Comparison of ENCODE assay signal across 8 cellular contexts in the genomic region with DNA sequence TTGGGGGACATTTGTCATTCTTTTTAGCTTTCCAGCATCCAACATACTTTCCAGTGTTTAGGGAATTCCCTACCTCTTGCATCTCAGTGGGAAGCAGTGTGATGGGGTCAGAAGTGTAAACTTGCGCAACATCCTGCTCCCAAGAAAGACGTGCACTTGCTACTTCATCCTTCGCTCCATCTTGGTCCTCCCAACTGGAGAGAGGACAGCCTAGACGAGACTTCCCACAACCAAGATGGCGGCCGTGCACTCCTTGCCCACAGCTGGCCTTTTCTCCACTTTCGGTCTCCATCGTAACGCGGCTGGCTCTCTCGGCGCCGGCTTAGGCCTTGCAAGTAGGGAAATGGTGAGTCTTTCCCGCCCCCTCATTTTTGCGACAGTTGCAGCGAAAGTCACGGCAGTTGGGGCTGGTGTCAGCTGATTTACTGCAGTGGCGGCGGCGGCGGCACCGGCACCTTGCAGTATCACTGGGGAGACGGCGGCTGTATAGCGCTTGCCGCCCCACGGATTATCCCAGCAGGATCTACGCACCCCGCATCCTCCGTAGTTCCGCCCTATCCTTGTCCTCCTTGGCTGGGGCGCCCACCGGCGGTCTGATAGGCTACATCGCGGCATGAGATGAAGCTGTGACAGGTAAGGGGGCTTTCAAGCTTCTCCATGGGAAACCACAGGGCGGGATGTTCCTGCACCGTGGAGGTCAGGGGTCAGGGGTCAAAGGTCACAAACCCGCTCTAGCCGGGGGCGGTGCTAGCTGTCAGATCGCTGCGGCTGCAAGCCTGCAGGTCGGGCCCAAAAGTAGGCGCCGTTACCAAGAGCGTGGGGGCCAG. TPM values are rescaled to one million over a fixed set of nuclear protein-coding genes. Genes with fewer than 3 reads are reported as not detected.
DNase-seq lines count a peak whose midpoint lies in the region; ATAC-seq and TF ChIP-seq lines count a peak whose summit lies in the region.

WDR7 (plus strand) TSS at position 416 of the 827 bp plus-strand sequence. CDS start 21,157 bp downstream, outside the sequence.

- H3K9me3 ChIP-seq in T-helper 17 cell (ENCODE audit: control insufficient read depth, low read length, poor library complexity, severe bottlenecking) (no peaks in the 10 kb centered on the region), left ventricle myocardium inferior (replicated peaks) (no peaks in the 10 kb centered on the region)

- H3K9me3 Mint-ChIP-seq in progenitor cell of endocrine pancreas (ENCODE audit: low read depth), result peaks cover 3% of the 10 kb centered on the region

- H3K27ac Mint-ChIP-seq in T-helper 17 cell (peak within 1 kb of the TSS; percentile 85), progenitor cell of endocrine pancreas (peak within 1 kb of the TSS; percentile 88)

- peak; percentile 72 for TF ChIP-seq POLR2A in GM15510 (IDR thresholded peaks at IDR 0.05; ENCODE audit: borderline replicate concordance, extremely low read depth, insufficient read length)

- H3K27me3 ChIP-seq in left ventricle myocardium inferior (ENCODE audit: low read depth), result no peaks in the 10 kb centered on the region

- no peaks in the 10 kb centered on the region for H3K36me3 ChIP-seq in left ventricle myocardium inferior

- TF ChIP-seq CTCF in left ventricle myocardium inferior (IDR thresholded peaks at IDR 0.05; ENCODE audit: borderline replicate concordance), result peak; percentile 31
- TF ChIP-seq CTCF in progenitor cell of endocrine pancreas (IDR thresholded peaks at IDR 0.05; ENCODE audit: unreplicated experiment), result no peak

- intact Hi-C loops in left ventricle myocardium inferior (cut with micrococcal nuclease), result no loop called here

- H3K4me3 Mint-ChIP-seq in T-helper 17 cell (peak within 1 kb of the TSS; percentile 88), progenitor cell of endocrine pancreas (ENCODE audit: low read depth) (peak within 1 kb of the TSS; percentile 87)

- H3K27ac ChIP-seq in angular gyrus (ENCODE audit: low read depth, low read length) (peak within 1 kb of the TSS; percentile 96), left ventricle myocardium inferior (replicated peaks) (peak within 1 kb of the TSS; percentile 90)

- H3K4me1 Mint-ChIP-seq in T-helper 17 cell (peaks cover 50% of the 10 kb centered on the region), progenitor cell of endocrine pancreas (ENCODE audit: low read depth) (peaks cover 7% of the 10 kb centered on the region)

- H3K27me3 Mint-ChIP-seq in T-helper 17 cell (no peaks in the 10 kb centered on the region), progenitor cell of endocrine pancreas (no peaks in the 10 kb centered on the region)

- peak; percentile 97 for ATAC-seq in HG02885 (IDR thresholded peaks at IDR 0.05; ENCODE audit: poor library complexity, unreplicated experiment)
- ATAC-seq in T-helper 17 cell, result peak; percentile 89

- H3K4me1 ChIP-seq in left ventricle myocardium inferior, result peaks cover 31% of the 10 kb centered on the region

- H3K36me3 Mint-ChIP-seq in T-helper 17 cell (ENCODE audit: low read depth) (no peaks in the 10 kb centered on the region), progenitor cell of endocrine pancreas (ENCODE audit: insufficient read depth) (peaks cover 1% of the 10 kb centered on the region)

- peak within 1 kb of the TSS; percentile 88 for H3K4me3 ChIP-seq in left ventricle myocardium inferior

- peak; percentile 88 for DNase-seq in NCI-H1694 treated with DMSO at 0.1 percent for 48 hours (lab: John Stamatoyannopoulos, UW)
- peak; percentile 89 to 90 (median 89) for DNase-seq in T-helper 17 cell
- DNase-seq in left ventricle myocardium inferior, result peak; percentile 96
- peak; percentile 84 for DNase-seq in progenitor cell of endocrine pancreas (ENCODE audit: low spot score, unreplicated experiment)
- DNase-seq in ureter (ENCODE audit: low spot score), result peak; percentile 98

RNA-seq across cellular contexts. Expression of gene WDR7, which starts in this region (rescaled TPM):
- total RNA-seq in T-helper 17 cell (10 to 100 TPM; 47.0 to 62.2 TPM), left ventricle myocardium inferior (29.3 TPM), progenitor cell of endocrine pancreas (23.2 and 24.8 TPM in 2 replicates), ureter (49.2 TPM)

Comparison
In these comparisons a context has a peak if more than half of its experiments do, and no peak if none do; other contexts are left out.
1. Peak in every context shown above with its lines: DNase-seq, ATAC-seq, H3K4me3 ChIP-seq and H3K27ac ChIP-seq.